ENCODE assay signal across 1 cellular context in genomic region chrX:102659790-102660757, GRCh38.
TF ChIP-seq lines count a peak whose summit lies in the region.

No MANE protein-coding gene starts in this region.

TF ChIP-seq in K562, 482 proteins besides CTCF, POLR2A, EP300 and RAD21 (continued from another document and continues in another):
- TF ChIP-seq, protein P1, sequence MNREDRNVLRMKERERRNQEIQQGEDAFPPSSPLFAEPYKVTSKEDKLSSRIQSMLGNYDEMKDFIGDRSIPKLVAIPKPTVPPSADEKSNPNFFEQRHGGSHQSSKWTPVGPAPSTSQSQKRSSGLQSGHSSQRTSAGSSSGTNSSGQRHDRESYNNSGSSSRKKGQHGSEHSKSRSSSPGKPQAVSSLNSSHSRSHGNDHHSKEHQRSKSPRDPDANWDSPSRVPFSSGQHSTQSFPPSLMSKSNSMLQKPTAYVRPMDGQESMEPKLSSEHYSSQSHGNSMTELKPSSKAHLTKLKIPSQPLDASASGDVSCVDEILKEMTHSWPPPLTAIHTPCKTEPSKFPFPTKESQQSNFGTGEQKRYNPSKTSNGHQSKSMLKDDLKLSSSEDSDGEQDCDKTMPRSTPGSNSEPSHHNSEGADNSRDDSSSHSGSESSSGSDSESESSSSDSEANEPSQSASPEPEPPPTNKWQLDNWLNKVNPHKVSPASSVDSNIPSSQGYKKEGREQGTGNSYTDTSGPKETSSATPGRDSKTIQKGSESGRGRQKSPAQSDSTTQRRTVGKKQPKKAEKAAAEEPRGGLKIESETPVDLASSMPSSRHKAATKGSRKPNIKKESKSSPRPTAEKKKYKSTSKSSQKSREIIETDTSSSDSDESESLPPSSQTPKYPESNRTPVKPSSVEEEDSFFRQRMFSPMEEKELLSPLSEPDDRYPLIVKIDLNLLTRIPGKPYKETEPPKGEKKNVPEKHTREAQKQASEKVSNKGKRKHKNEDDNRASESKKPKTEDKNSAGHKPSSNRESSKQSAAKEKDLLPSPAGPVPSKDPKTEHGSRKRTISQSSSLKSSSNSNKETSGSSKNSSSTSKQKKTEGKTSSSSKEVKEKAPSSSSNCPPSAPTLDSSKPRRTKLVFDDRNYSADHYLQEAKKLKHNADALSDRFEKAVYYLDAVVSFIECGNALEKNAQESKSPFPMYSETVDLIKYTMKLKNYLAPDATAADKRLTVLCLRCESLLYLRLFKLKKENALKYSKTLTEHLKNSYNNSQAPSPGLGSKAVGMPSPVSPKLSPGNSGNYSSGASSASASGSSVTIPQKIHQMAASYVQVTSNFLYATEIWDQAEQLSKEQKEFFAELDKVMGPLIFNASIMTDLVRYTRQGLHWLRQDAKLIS (CRISPR knock-in tag; IDR thresholded peaks at IDR 0.05), result no peak
- TF ChIP-seq, protein P2, sequence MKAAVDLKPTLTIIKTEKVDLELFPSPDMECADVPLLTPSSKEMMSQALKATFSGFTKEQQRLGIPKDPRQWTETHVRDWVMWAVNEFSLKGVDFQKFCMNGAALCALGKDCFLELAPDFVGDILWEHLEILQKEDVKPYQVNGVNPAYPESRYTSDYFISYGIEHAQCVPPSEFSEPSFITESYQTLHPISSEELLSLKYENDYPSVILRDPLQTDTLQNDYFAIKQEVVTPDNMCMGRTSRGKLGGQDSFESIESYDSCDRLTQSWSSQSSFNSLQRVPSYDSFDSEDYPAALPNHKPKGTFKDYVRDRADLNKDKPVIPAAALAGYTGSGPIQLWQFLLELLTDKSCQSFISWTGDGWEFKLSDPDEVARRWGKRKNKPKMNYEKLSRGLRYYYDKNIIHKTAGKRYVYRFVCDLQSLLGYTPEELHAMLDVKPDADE (conservative IDR thresholded peaks at IDR 0.05; ENCODE audit: control insufficient read depth, low read depth, low read length), result no peak
- TF ChIP-seq TRIM24 (IDR thresholded peaks at IDR 0.05), result 0 out of 4 replicates have a peak, but pooled peaks of 1 of the 2 experiments have one; percentile 17
- TF ChIP-seq NRF1 (conservative IDR thresholded peaks at IDR 0.05 in 1 of 2, IDR thresholded peaks at IDR 0.05 in 1 of 2), result peak; percentile 44 to 58
- no peak for TF ChIP-seq SMAD2 (IDR thresholded peaks at IDR 0.05; ENCODE audit: low read depth, low read length)
- TF ChIP-seq, protein P3, sequence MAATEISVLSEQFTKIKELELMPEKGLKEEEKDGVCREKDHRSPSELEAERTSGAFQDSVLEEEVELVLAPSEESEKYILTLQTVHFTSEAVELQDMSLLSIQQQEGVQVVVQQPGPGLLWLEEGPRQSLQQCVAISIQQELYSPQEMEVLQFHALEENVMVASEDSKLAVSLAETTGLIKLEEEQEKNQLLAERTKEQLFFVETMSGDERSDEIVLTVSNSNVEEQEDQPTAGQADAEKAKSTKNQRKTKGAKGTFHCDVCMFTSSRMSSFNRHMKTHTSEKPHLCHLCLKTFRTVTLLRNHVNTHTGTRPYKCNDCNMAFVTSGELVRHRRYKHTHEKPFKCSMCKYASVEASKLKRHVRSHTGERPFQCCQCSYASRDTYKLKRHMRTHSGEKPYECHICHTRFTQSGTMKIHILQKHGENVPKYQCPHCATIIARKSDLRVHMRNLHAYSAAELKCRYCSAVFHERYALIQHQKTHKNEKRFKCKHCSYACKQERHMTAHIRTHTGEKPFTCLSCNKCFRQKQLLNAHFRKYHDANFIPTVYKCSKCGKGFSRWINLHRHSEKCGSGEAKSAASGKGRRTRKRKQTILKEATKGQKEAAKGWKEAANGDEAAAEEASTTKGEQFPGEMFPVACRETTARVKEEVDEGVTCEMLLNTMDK (IDR thresholded peaks at IDR 0.05; ENCODE audit: borderline replicate concordance, insufficient read depth, low read depth, low read length, poor library complexity, severe bottlenecking), result no peak
- TF ChIP-seq MEIS2 (IDR thresholded peaks at IDR 0.05; ENCODE audit: partially characterized antibody), result no peak
- no peak for TF ChIP-seq MED1 (CRISPR knock-in tag; IDR thresholded peaks at IDR 0.05; ENCODE audit: borderline replicate concordance)
- 0 out of 2 replicates have a peak, but pooled peaks have one; percentile 25 for TF ChIP-seq DPF2 (IDR thresholded peaks at IDR 0.05)
- TF ChIP-seq ZNF740 (CRISPR knock-in tag; IDR thresholded peaks at IDR 0.05), result no peak
- TF ChIP-seq ZNF740 (tag; IDR thresholded peaks at IDR 0.05), result no peak
- no peak for TF ChIP-seq ZNF507 (tag; conservative IDR thresholded peaks at IDR 0.05)
- TF ChIP-seq ZNF764 (CRISPR knock-in tag; IDR thresholded peaks at IDR 0.05; ENCODE audit: low read depth), result no peak
- TF ChIP-seq ZNF311 (CRISPR knock-in tag; IDR thresholded peaks at IDR 0.05), result no peak
- no peak for TF ChIP-seq SAFB (IDR thresholded peaks at IDR 0.05; ENCODE audit: borderline replicate concordance, low read depth, low read length)
- TF ChIP-seq ZNF518B (CRISPR knock-in tag; IDR thresholded peaks at IDR 0.05), result no peak
- TF ChIP-seq FOXP1 (CRISPR knock-in tag; IDR thresholded peaks at IDR 0.05), result no peak
- TF ChIP-seq HMG20B (CRISPR knock-in tag; IDR thresholded peaks at IDR 0.05), result no peak
- TF ChIP-seq, protein P4, sequence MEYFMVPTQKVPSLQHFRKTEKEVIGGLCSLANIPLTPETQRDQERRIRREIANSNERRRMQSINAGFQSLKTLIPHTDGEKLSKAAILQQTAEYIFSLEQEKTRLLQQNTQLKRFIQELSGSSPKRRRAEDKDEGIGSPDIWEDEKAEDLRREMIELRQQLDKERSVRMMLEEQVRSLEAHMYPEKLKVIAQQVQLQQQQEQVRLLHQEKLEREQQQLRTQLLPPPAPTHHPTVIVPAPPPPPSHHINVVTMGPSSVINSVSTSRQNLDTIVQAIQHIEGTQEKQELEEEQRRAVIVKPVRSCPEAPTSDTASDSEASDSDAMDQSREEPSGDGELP (CRISPR knock-in tag; IDR thresholded peaks at IDR 0.05; ENCODE audit: borderline replicate concordance), result peak; percentile 35; the same call in 1 of the 2 replicates
- TF ChIP-seq ZNF354B (CRISPR knock-in tag; IDR thresholded peaks at IDR 0.05), result no peak
- TF ChIP-seq, protein P5, sequence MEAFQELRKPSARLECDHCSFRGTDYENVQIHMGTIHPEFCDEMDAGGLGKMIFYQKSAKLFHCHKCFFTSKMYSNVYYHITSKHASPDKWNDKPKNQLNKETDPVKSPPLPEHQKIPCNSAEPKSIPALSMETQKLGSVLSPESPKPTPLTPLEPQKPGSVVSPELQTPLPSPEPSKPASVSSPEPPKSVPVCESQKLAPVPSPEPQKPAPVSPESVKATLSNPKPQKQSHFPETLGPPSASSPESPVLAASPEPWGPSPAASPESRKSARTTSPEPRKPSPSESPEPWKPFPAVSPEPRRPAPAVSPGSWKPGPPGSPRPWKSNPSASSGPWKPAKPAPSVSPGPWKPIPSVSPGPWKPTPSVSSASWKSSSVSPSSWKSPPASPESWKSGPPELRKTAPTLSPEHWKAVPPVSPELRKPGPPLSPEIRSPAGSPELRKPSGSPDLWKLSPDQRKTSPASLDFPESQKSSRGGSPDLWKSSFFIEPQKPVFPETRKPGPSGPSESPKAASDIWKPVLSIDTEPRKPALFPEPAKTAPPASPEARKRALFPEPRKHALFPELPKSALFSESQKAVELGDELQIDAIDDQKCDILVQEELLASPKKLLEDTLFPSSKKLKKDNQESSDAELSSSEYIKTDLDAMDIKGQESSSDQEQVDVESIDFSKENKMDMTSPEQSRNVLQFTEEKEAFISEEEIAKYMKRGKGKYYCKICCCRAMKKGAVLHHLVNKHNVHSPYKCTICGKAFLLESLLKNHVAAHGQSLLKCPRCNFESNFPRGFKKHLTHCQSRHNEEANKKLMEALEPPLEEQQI (IDR thresholded peaks at IDR 0.05), result no peak
- peak in 1 of 2 experiments; percentile 50; a peak in 1 of 3 replicates for TF ChIP-seq CBX3 (IDR thresholded peaks at IDR 0.05; ENCODE audit: borderline replicate concordance in 1 of 2, low read length in 2 of 2)
- TF ChIP-seq DNMT1 (IDR thresholded peaks at IDR 0.05), result no peak
- TF ChIP-seq RBFOX2 (IDR thresholded peaks at IDR 0.05; ENCODE audit: low read depth, low read length), result peak; percentile 63
- no peak for TF ChIP-seq SRF (CRISPR knock-in tag; IDR thresholded peaks at IDR 0.05)
- no peak for TF ChIP-seq ZC3H11A (IDR thresholded peaks at IDR 0.05; ENCODE audit: low read depth, low read length)
- no peak for TF ChIP-seq PTTG1 (tag; IDR thresholded peaks at IDR 0.05; ENCODE audit: low read depth)
- no peak for TF ChIP-seq SP1 (CRISPR knock-in tag; IDR thresholded peaks at IDR 0.05)
- TF ChIP-seq EZH2 (IDR thresholded peaks at IDR 0.05; ENCODE audit: borderline replicate concordance, low read depth, low read length), result no peak
- TF ChIP-seq C11orf30 (IDR thresholded peaks at IDR 0.05; ENCODE audit: low read depth), result peak; percentile 91
- TF ChIP-seq, protein P6, sequence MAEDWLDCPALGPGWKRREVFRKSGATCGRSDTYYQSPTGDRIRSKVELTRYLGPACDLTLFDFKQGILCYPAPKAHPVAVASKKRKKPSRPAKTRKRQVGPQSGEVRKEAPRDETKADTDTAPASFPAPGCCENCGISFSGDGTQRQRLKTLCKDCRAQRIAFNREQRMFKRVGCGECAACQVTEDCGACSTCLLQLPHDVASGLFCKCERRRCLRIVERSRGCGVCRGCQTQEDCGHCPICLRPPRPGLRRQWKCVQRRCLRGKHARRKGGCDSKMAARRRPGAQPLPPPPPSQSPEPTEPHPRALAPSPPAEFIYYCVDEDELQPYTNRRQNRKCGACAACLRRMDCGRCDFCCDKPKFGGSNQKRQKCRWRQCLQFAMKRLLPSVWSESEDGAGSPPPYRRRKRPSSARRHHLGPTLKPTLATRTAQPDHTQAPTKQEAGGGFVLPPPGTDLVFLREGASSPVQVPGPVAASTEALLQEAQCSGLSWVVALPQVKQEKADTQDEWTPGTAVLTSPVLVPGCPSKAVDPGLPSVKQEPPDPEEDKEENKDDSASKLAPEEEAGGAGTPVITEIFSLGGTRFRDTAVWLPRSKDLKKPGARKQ (CRISPR knock-in tag; IDR thresholded peaks at IDR 0.05), result no peak
- TF ChIP-seq, protein P7, sequence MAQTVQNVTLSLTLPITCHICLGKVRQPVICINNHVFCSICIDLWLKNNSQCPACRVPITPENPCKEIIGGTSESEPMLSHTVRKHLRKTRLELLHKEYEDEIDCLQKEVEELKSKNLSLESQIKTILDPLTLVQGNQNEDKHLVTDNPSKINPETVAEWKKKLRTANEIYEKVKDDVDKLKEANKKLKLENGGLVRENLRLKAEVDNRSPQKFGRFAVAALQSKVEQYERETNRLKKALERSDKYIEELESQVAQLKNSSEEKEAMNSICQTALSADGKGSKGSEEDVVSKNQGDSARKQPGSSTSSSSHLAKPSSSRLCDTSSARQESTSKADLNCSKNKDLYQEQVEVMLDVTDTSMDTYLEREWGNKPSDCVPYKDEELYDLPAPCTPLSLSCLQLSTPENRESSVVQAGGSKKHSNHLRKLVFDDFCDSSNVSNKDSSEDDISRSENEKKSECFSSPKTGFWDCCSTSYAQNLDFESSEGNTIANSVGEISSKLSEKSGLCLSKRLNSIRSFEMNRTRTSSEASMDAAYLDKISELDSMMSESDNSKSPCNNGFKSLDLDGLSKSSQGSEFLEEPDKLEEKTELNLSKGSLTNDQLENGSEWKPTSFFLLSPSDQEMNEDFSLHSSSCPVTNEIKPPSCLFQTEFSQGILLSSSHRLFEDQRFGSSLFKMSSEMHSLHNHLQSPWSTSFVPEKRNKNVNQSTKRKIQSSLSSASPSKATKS (CRISPR knock-in tag; IDR thresholded peaks at IDR 0.05), result no peak
- TF ChIP-seq SNIP1 (IDR thresholded peaks at IDR 0.05; ENCODE audit: low read depth), result no peak
- 0 out of 2 replicates have a peak, but pooled peaks have one; percentile 27 for TF ChIP-seq SMAD4 (CRISPR knock-in tag; conservative IDR thresholded peaks at IDR 0.05)
- no peak for TF ChIP-seq NCOR1 (IDR thresholded peaks at IDR 0.05)
- no peak for TF ChIP-seq ZNF282 (CRISPR knock-in tag; IDR thresholded peaks at IDR 0.05)
- TF ChIP-seq ZNF717 (CRISPR knock-in tag; IDR thresholded peaks at IDR 0.05), result no peak
- TF ChIP-seq MXD1 (CRISPR knock-in tag; IDR thresholded peaks at IDR 0.05; ENCODE audit: borderline replicate concordance, poor library complexity, severe bottlenecking), result no peak
- TF ChIP-seq ZNF76 (CRISPR knock-in tag; IDR thresholded peaks at IDR 0.05; ENCODE audit: borderline replicate concordance), result no peak
- TF ChIP-seq MCM7 (IDR thresholded peaks at IDR 0.05), result no peak
- TF ChIP-seq ZNF583 (CRISPR knock-in tag; IDR thresholded peaks at IDR 0.05), result no peak
- TF ChIP-seq CAMTA2 (CRISPR knock-in tag; conservative IDR thresholded peaks at IDR 0.05), result no peak
